ENCODE assay signal across 3 cellular contexts in genomic region chr13:113628291-113629270, GRCh38.
TF ChIP-seq lines count a peak whose summit lies in the region.

No MANE protein-coding gene starts in this region.

TF ChIP-seq in IMR-90, 13 proteins besides CTCF, POLR2A, EP300 and RAD21:
- TF ChIP-seq RCOR1 (IDR thresholded peaks at IDR 0.05; ENCODE audit: insufficient replicate concordance, low read length), result no peak

TF ChIP-seq in K562, 482 proteins besides CTCF, POLR2A, EP300 and RAD21:
- TF ChIP-seq ZNF592 (IDR thresholded peaks at IDR 0.05) (no peak), POLR2G (IDR thresholded peaks at IDR 0.05; ENCODE audit: low read depth, low read length) (peak; percentile 27; the same call in 1 of the 2 replicates), JUND (IDR thresholded peaks at IDR 0.05; ENCODE audit: borderline replicate concordance, low read depth, low read length) (no peak), JUND (tag; IDR thresholded peaks at IDR 0.05; ENCODE audit: borderline replicate concordance, low read depth, low read length) (no peak), ZBED1 (IDR thresholded peaks at IDR 0.05) (no peak), BDP1 (IDR thresholded peaks at IDR 0.05; ENCODE audit: insufficient read depth, insufficient read length) (no peak), HMGN3 (IDR thresholded peaks at IDR 0.05; ENCODE audit: borderline replicate concordance, extremely low read depth, insufficient read length, low read depth, low read length) (no peak), KLF6 (CRISPR knock-in tag; IDR thresholded peaks at IDR 0.05; ENCODE audit: borderline replicate concordance) (no peak), ZNF239 (CRISPR knock-in tag; IDR thresholded peaks at IDR 0.05) (no peak)

TF ChIP-seq in HepG2, 621 proteins besides CTCF, POLR2A, EP300 and RAD21:
- TF ChIP-seq MAFK (conservative IDR thresholded peaks at IDR 0.05 in 1 of 2, IDR thresholded peaks at IDR 0.05 in 1 of 2; ENCODE audit: low read length in 2 of 2), result peak; percentile 30 to 32; a peak in 2 of 4 replicates
- TF ChIP-seq SIX1 (CRISPR knock-in tag; IDR thresholded peaks at IDR 0.05; ENCODE audit: borderline replicate concordance), result no peak
- no peak for TF ChIP-seq ZNF747 (CRISPR knock-in tag; IDR thresholded peaks at IDR 0.05; ENCODE audit: borderline replicate concordance)
- TF ChIP-seq TRIM24 (CRISPR knock-in tag; IDR thresholded peaks at IDR 0.05), result no peak
